ENCODE assay signal across 1 cellular context in genomic region chr6:14110001-14110818, GRCh38.
TF ChIP-seq lines count a peak whose summit lies in the region.

No MANE protein-coding gene starts in this region.

TF ChIP-seq in K562, 482 proteins besides CTCF, POLR2A, EP300 and RAD21 (continued from another document):
- TF ChIP-seq PATZ1 (CRISPR knock-in tag; IDR thresholded peaks at IDR 0.05; ENCODE audit: borderline replicate concordance) = no peak
- TF ChIP-seq SMAD1 (IDR thresholded peaks at IDR 0.05; ENCODE audit: low read depth, low read length, partially characterized antibody) = no peak
- TF ChIP-seq BRD4 (IDR thresholded peaks at IDR 0.05) = no peak
- TF ChIP-seq XRCC5 (IDR thresholded peaks at IDR 0.05; ENCODE audit: low read depth, low read length) = no peak
- no peak for TF ChIP-seq NFATC3 (IDR thresholded peaks at IDR 0.05)
- no peak for TF ChIP-seq BCOR (IDR thresholded peaks at IDR 0.05)
- no peak for TF ChIP-seq KDM2B (CRISPR knock-in tag; IDR thresholded peaks at IDR 0.05)
- 0 out of 2 replicates have a peak, but pooled peaks have one; percentile 31 for TF ChIP-seq ZNF431 (CRISPR knock-in tag; IDR thresholded peaks at IDR 0.05)
- no peak for TF ChIP-seq HSF4 (CRISPR knock-in tag; IDR thresholded peaks at IDR 0.05; ENCODE audit: borderline replicate concordance)
- no peak for TF ChIP-seq RCOR1 (IDR thresholded peaks at IDR 0.05; ENCODE audit: borderline replicate concordance in 1 of 2, low read depth in 2 of 2, low read length in 2 of 2)
- TF ChIP-seq FOXK1 (CRISPR knock-in tag; IDR thresholded peaks at IDR 0.05; ENCODE audit: borderline replicate concordance) = no peak
- TF ChIP-seq ZNF316 (IDR thresholded peaks at IDR 0.05) = peak; percentile 36; the same call in 1 of the 2 replicates
- no peak for TF ChIP-seq ZBTB5 (IDR thresholded peaks at IDR 0.05)
- no peak for TF ChIP-seq PYGO2 (tag; IDR thresholded peaks at IDR 0.05)
- no peak for TF ChIP-seq AFF4 (CRISPR knock-in tag; IDR thresholded peaks at IDR 0.05)
- no peak for TF ChIP-seq ZNF133 (CRISPR knock-in tag; IDR thresholded peaks at IDR 0.05)
- peak in 1 of 2 experiments; percentile 22; a peak in 1 of 4 replicates for TF ChIP-seq ARNT (IDR thresholded peaks at IDR 0.05)
- no peak for TF ChIP-seq RB1 (IDR thresholded peaks at IDR 0.05; ENCODE audit: low read depth)
- TF ChIP-seq FOXM1 (IDR thresholded peaks at IDR 0.05; ENCODE audit: low read depth) = no peak
- no peak for TF ChIP-seq FOXM1 (CRISPR knock-in tag; IDR thresholded peaks at IDR 0.05; ENCODE audit: low read depth)
- peak; percentile 62 for TF ChIP-seq CBFA2T2 (conservative IDR thresholded peaks at IDR 0.05)
- no peak for TF ChIP-seq TBL1XR1 (IDR thresholded peaks at IDR 0.05; ENCODE audit: low read length in 2 of 2)
TF ChIP-seq in K562: peak in this region for 44.
